Comparison of ENCODE assay signal across 19 cellular contexts in genomic region chr6:162369091-162369490, GRCh38.
"Had no signal": no experiment of that assay in that cellular context is flagged by ENCODE, and none has a peak within 500 bp of the region (broad histone marks: within the 10 kb centered on the region; RNA-seq: fewer than 3 reads in every experiment).

No MANE protein-coding gene starts in this region.

- ATAC-seq: foreskin keratinocyte, gastroesophageal sphincter, left lung, lower lobe of right lung, mucosa of descending colon had no signal

- H3K4me1 ChIP-seq: esophagus muscularis mucosa, foreskin keratinocyte, gastroesophageal sphincter, left lung, lower lobe of right lung had no signal

- H3K4me3 ChIP-seq: coronary artery, dorsolateral prefrontal cortex, esophagus muscularis mucosa, gastroesophageal sphincter, heart left ventricle, hepatocyte, left lung, lower lobe of right lung, mucosa of descending colon had no signal

- H3K9me3 ChIP-seq: esophagus muscularis mucosa, gastroesophageal sphincter, heart left ventricle, left lung, lower lobe of right lung, mucosa of descending colon had no signal

- H3K27ac ChIP-seq: coronary artery, dorsolateral prefrontal cortex, esophagus muscularis mucosa, foreskin keratinocyte, gastroesophageal sphincter, heart left ventricle, hepatocyte, left lung, lower lobe of right lung had no signal

- H3K27me3 ChIP-seq: dorsolateral prefrontal cortex, esophagus muscularis mucosa, foreskin keratinocyte, gastroesophageal sphincter, heart left ventricle, hepatocyte, left lung had no signal

- DNase-seq: dermis blood vessel endothelial cell; dorsolateral prefrontal cortex; effector CD4-positive, alpha-beta T cell; effector memory CD4-positive, alpha-beta T cell; foreskin keratinocyte; heart left ventricle; hypothalamus; immature natural killer cell; islet precursor cell; kidney; kidney glomerular epithelial cell; left lung; lower lobe of right lung; mesenchymal stem cell; mucosa of descending colon had no signal
